In genomic region chr3:174016186-174016585, GRCh38 we compare ENCODE assay signal across 14 cellular contexts.
DNase-seq lines count a peak whose midpoint lies in the region; ATAC-seq, FAIRE-seq and TF ChIP-seq lines count a peak whose summit lies in the region.
"Had no signal": no experiment of that assay in that cellular context is flagged by ENCODE, and none has a peak within 500 bp of the region (broad histone marks: within the 10 kb centered on the region; RNA-seq: fewer than 3 reads in every experiment).

No MANE protein-coding gene starts in this region.

- CTCF ChIA-PET in BJ (lab: Yijun Ruan, JAX), result interaction anchor here (1.3 kb wide), 1 partner anchor 10 kb away, joined by 4 read pairs; no protein-coding TSS in a partner anchor
- CTCF ChIA-PET in activated CD8-positive, alpha-beta memory T cell treated with anti-CD3 and anti-CD28 coated beads, Interleukin-2, amount 10 ng/mL, durations not matched to agents 7 days and 5 days (lab: Charles Lee), result no interaction called here

- peak overlapping the region; percentile 13 for H3K27ac ChIP-seq in keratinocyte (ENCODE audit: control insufficient read depth, insufficient read depth, low read length)
- H3K27ac ChIP-seq: BLaER1, tibial artery had no signal

- H3K36me3 ChIP-seq in BJ (ENCODE audit: control insufficient read depth, insufficient read depth, low read length) (no peaks in the 10 kb centered on the region), keratinocyte (ENCODE audit: control insufficient read depth in 2 of 2, extremely low read depth in 1 of 2, insufficient read depth in 2 of 2, low read length in 2 of 2) (no peaks in the 10 kb centered on the region)
- H3K36me3 ChIP-seq: BLaER1, tibial artery had no signal

- H3K4me1 ChIP-seq in keratinocyte (ENCODE audit: control insufficient read depth, extremely low read depth, insufficient read depth, low read length), result no peaks in the 10 kb centered on the region
- H3K4me1 ChIP-seq: BLaER1, tibial artery had no signal

- dilution Hi-C loops in keratinocyte (cut with MboI; ENCODE audit: extremely low pct_ligation_motif_present, low sequenced_read_pairs), result no loop called here

- H2AFZ ChIP-seq in keratinocyte (ENCODE audit: control insufficient read depth, low read length), result peak overlapping the region; percentile 45

- H3K27me3 ChIP-seq in BJ (ENCODE audit: control insufficient read depth, insufficient read depth, low read length) (no peaks in the 10 kb centered on the region), keratinocyte (ENCODE audit: control insufficient read depth, extremely low read depth, insufficient read depth, low read length) (no peaks in the 10 kb centered on the region)
- H3K27me3 ChIP-seq: BLaER1, tibial artery had no signal

- no peaks in the 10 kb centered on the region for H3K36me3 Mint-ChIP-seq in activated CD8-positive, alpha-beta memory T cell treated with anti-CD3 and anti-CD28 coated beads, Interleukin-2, amount 10 ng/mL, durations not matched to agents 7 days and 5 days

- H3K79me2 ChIP-seq in keratinocyte (ENCODE audit: control insufficient read depth, insufficient read depth, low read length), result no peaks in the 10 kb centered on the region

- no peaks in the 10 kb centered on the region for H4K20me1 ChIP-seq in keratinocyte (ENCODE audit: control insufficient read depth, extremely low read depth, insufficient read depth, low read length)
- H4K20me1 ChIP-seq: BLaER1 had no signal

- H3K4me3 ChIP-seq in BJ (ENCODE audit: low read depth, low read length), result no peak overlapping the region
- no peak overlapping the region for H3K4me3 ChIP-seq in cardiac fibroblast (replicated peaks in 1 of 2; ENCODE audit: low read depth in 2 of 2, low read length in 2 of 2)
- H3K4me3 ChIP-seq in keratinocyte (ENCODE audit: control insufficient read depth in 2 of 3, extremely low read depth in 1 of 3, insufficient read depth in 2 of 3, low read depth in 1 of 3, low read length in 3 of 3), result no peak overlapping the region
- H3K4me3 ChIP-seq: BLaER1, tibial artery had no signal

- no peaks in the 10 kb centered on the region for H3K9me3 ChIP-seq in keratinocyte (ENCODE audit: control insufficient read depth, low read depth, low read length)
- H3K9me3 ChIP-seq: tibial artery had no signal

- DNase-seq in BJ (ENCODE audit: low read depth) (peak; percentile 15), NCI-H446 (lab: John Stamatoyannopoulos, UW) (peak; percentile 55 to 71), cardiac fibroblast (ENCODE audit: low read depth in 2 of 2) (peak; percentile 37 to 93), keratinocyte (ENCODE audit: low read depth, low spot score) (peak; percentile 4)
- DNase-seq in activated CD8-positive, alpha-beta memory T cell treated with anti-CD3 and anti-CD28 coated beads, Interleukin-2, amount 10 ng/mL, durations not matched to agents 7 days and 5 days, result no peak
- DNase-seq: activated CD4-positive, alpha-beta T cell treated with anti-CD3 and anti-CD28 coated beads for 1 hour; DMS79; islet precursor cell; NCI-H1105; tibial artery had no signal

- ATAC-seq in GM18517 (IDR thresholded peaks at IDR 0.05; ENCODE audit: unreplicated experiment), result no peak
- ATAC-seq in HG03460 (IDR thresholded peaks at IDR 0.05; ENCODE audit: unreplicated experiment), result no peak
- no peak for ATAC-seq in GM18873 (IDR thresholded peaks at IDR 0.05; ENCODE audit: low FRiP score, unreplicated experiment)
- ATAC-seq in activated CD8-positive, alpha-beta memory T cell treated with anti-CD3 and anti-CD28 coated beads, Interleukin-2, amount 10 ng/mL, durations not matched to agents 7 days and 5 days, result no peak

- H3K4me3 Mint-ChIP-seq in activated CD8-positive, alpha-beta memory T cell treated with anti-CD3 and anti-CD28 coated beads, Interleukin-2, amount 10 ng/mL, durations not matched to agents 7 days and 5 days, result no peak overlapping the region

- no peak for FAIRE-seq in keratinocyte (lab: Jason Lieb, UNC)

- no peaks in the 10 kb centered on the region for H3K9me1 ChIP-seq in keratinocyte (ENCODE audit: control insufficient read depth, extremely low read depth, insufficient read depth, low read length)

- H3K9me3 Mint-ChIP-seq in activated CD8-positive, alpha-beta memory T cell treated with anti-CD3 and anti-CD28 coated beads, Interleukin-2, amount 10 ng/mL, durations not matched to agents 7 days and 5 days (ENCODE audit: low read depth), result peaks cover 7% of the 10 kb centered on the region

- POLR2A ChIA-PET in BJ (lab: Charles Lee), result no interaction called here

- no peak overlapping the region for H3K27ac Mint-ChIP-seq in activated CD8-positive, alpha-beta memory T cell treated with anti-CD3 and anti-CD28 coated beads, Interleukin-2, amount 10 ng/mL, durations not matched to agents 7 days and 5 days

- H3K4me2 ChIP-seq in keratinocyte (ENCODE audit: control insufficient read depth, extremely low read depth, insufficient read depth, low read depth, low read length), result no peak overlapping the region
- H3K4me2 ChIP-seq: BLaER1 had no signal

- H3K9ac ChIP-seq in keratinocyte (ENCODE audit: control insufficient read depth, extremely low read depth, insufficient read depth, low read length), result no peak overlapping the region
- H3K9ac ChIP-seq: BLaER1 had no signal

- H3K4me1 Mint-ChIP-seq in activated CD8-positive, alpha-beta memory T cell treated with anti-CD3 and anti-CD28 coated beads, Interleukin-2, amount 10 ng/mL, durations not matched to agents 7 days and 5 days, result no peaks in the 10 kb centered on the region

- H3K27me3 Mint-ChIP-seq in activated CD8-positive, alpha-beta memory T cell treated with anti-CD3 and anti-CD28 coated beads, Interleukin-2, amount 10 ng/mL, durations not matched to agents 7 days and 5 days, result no peaks in the 10 kb centered on the region

- TF ChIP-seq CTCF in BJ (IDR thresholded peaks at IDR 0.05; ENCODE audit: insufficient read depth, low read depth, low read length), result no peak
- no peak for TF ChIP-seq CTCF in cardiac fibroblast (IDR thresholded peaks at IDR 0.05; ENCODE audit: low read depth, low read length)
- TF ChIP-seq CTCF in keratinocyte (optimal IDR thresholded peaks at IDR 0.05 in 1 of 3, IDR thresholded peaks at IDR 0.05 in 1 of 3, conservative IDR thresholded peaks at IDR 0.05 in 1 of 3; ENCODE audit: extremely low read depth in 1 of 3, insufficient read depth in 2 of 3, low read length in 3 of 3), result no peak
